In the genomic region with DNA sequence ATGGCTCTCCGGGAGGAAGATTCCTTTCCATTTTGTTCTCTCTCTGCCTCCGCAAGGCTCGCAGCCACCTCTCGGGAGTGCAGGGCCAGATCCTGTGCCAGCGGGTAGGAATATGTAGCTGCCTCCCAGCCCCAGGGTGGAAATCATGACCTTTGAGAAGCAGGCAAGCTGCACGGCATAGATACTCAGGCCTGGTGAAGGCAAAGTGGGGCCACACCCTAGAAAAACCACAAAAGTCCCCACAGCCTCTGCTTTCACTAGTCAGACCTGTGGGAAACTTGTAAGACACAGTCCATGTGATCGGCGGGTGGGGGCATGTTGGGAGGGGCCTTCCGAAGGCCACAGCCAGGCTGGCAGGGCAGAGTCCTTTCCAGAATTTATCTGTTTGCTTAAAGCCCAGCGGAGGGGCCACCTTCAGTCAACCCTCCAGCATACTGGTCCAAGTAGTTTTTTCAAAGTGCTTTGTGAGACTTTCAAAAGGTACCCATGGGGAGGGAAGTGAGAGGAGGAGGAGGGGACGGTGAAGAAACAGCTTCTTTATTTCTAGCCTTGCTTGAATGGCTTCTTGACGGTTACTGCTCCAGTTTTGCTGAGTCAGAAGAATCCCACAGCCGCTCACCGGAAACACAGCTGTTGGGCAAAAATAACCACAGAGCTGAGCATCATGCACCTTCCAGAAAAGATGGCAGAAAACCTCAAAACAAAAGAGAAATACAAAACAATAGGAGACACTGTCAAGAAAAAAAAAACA, we compare ENCODE assay signal across 1 cellular context.
TF ChIP-seq lines count a peak whose summit lies in the region.

A gene (plus strand): TSS at position 52 of the 751 bp plus-strand sequence. CDS start 16,562 bp downstream, outside the sequence.

TF ChIP-seq in K562, 482 proteins besides CTCF, POLR2A, EP300 and RAD21 (continued from another document and continues in another):
- TF ChIP-seq, protein P1, sequence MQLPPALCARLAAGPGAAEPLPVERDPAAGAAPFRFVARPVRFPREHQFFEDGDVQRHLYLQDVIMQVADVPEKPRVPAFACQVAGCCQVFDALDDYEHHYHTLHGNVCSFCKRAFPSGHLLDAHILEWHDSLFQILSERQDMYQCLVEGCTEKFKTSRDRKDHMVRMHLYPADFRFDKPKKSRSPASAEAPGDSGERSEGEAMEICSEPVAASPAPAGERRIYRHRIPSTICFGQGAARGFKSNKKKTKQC (CRISPR knock-in tag; IDR thresholded peaks at IDR 0.05): peak; percentile 33; the same call in 1 of the 2 replicates
- TF ChIP-seq HCFC1 (IDR thresholded peaks at IDR 0.05; ENCODE audit: low read depth, low read length): no peak; the same call in none of the 2 replicates
- TF ChIP-seq, protein P2, sequence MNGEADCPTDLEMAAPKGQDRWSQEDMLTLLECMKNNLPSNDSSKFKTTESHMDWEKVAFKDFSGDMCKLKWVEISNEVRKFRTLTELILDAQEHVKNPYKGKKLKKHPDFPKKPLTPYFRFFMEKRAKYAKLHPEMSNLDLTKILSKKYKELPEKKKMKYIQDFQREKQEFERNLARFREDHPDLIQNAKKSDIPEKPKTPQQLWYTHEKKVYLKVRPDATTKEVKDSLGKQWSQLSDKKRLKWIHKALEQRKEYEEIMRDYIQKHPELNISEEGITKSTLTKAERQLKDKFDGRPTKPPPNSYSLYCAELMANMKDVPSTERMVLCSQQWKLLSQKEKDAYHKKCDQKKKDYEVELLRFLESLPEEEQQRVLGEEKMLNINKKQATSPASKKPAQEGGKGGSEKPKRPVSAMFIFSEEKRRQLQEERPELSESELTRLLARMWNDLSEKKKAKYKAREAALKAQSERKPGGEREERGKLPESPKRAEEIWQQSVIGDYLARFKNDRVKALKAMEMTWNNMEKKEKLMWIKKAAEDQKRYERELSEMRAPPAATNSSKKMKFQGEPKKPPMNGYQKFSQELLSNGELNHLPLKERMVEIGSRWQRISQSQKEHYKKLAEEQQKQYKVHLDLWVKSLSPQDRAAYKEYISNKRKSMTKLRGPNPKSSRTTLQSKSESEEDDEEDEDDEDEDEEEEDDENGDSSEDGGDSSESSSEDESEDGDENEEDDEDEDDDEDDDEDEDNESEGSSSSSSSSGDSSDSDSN (IDR thresholded peaks at IDR 0.05; ENCODE audit: borderline replicate concordance in 1 of 2, low read depth in 2 of 2, low read length in 2 of 2): peak; percentile 63 to 69; a peak in 2 of 4 replicates
- TF ChIP-seq SIRT6 (IDR thresholded peaks at IDR 0.05; ENCODE audit: low read depth, low read length): no peak
- no peak for TF ChIP-seq CHD2 (IDR thresholded peaks at IDR 0.05; ENCODE audit: low read depth, low read length)
- peak; percentile 41 to 60 for TF ChIP-seq TEAD1 (CRISPR knock-in tag; IDR thresholded peaks at IDR 0.05)
- no peak for TF ChIP-seq ZNF324 (CRISPR knock-in tag; IDR thresholded peaks at IDR 0.05)
- TF ChIP-seq SAP30 (IDR thresholded peaks at IDR 0.05; ENCODE audit: borderline replicate concordance, insufficient read depth, low read depth, low read length, poor library complexity, severe bottlenecking): no peak
- no peak for TF ChIP-seq SRSF9 (IDR thresholded peaks at IDR 0.05; ENCODE audit: borderline replicate concordance, low read depth, low read length)
- TF ChIP-seq PCBP1 (IDR thresholded peaks at IDR 0.05; ENCODE audit: low read depth, low read length, poor library complexity, severe bottlenecking): no peak
- TF ChIP-seq ZBTB8A (IDR thresholded peaks at IDR 0.05; ENCODE audit: partially characterized antibody): no peak
- no peak for TF ChIP-seq XRCC4 (IDR thresholded peaks at IDR 0.05; ENCODE audit: extremely low read depth, insufficient read depth, insufficient read length)
- TF ChIP-seq, protein P3, sequence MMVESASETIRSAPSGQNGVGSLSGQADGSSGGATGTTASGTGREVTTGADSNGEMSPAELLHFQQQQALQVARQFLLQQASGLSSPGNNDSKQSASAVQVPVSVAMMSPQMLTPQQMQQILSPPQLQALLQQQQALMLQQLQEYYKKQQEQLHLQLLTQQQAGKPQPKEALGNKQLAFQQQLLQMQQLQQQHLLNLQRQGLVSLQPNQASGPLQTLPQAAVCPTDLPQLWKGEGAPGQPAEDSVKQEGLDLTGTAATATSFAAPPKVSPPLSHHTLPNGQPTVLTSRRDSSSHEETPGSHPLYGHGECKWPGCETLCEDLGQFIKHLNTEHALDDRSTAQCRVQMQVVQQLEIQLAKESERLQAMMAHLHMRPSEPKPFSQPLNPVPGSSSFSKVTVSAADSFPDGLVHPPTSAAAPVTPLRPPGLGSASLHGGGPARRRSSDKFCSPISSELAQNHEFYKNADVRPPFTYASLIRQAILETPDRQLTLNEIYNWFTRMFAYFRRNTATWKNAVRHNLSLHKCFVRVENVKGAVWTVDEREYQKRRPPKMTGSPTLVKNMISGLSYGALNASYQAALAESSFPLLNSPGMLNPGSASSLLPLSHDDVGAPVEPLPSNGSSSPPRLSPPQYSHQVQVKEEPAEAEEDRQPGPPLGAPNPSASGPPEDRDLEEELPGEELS (CRISPR knock-in tag; IDR thresholded peaks at IDR 0.05; ENCODE audit: borderline replicate concordance): no peak
- peak; percentile 72 for TF ChIP-seq CXXC5 (CRISPR knock-in tag; IDR thresholded peaks at IDR 0.05)
- TF ChIP-seq NR1H2 (CRISPR knock-in tag; IDR thresholded peaks at IDR 0.05): no peak
- TF ChIP-seq, protein P4, sequence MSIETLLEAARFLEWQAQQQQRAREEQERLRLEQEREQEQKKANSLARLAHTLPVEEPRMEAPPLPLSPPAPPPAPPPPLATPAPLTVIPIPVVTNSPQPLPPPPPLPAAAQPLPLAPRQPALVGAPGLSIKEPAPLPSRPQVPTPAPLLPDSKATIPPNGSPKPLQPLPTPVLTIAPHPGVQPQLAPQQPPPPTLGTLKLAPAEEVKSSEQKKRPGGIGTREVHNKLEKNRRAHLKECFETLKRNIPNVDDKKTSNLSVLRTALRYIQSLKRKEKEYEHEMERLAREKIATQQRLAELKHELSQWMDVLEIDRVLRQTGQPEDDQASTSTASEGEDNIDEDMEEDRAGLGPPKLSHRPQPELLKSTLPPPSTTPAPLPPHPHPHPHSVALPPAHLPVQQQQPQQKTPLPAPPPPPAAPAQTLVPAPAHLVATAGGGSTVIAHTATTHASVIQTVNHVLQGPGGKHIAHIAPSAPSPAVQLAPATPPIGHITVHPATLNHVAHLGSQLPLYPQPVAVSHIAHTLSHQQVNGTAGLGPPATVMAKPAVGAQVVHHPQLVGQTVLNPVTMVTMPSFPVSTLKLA (conservative IDR thresholded peaks at IDR 0.05): peak; percentile 81 to 88
- TF ChIP-seq, protein P5, sequence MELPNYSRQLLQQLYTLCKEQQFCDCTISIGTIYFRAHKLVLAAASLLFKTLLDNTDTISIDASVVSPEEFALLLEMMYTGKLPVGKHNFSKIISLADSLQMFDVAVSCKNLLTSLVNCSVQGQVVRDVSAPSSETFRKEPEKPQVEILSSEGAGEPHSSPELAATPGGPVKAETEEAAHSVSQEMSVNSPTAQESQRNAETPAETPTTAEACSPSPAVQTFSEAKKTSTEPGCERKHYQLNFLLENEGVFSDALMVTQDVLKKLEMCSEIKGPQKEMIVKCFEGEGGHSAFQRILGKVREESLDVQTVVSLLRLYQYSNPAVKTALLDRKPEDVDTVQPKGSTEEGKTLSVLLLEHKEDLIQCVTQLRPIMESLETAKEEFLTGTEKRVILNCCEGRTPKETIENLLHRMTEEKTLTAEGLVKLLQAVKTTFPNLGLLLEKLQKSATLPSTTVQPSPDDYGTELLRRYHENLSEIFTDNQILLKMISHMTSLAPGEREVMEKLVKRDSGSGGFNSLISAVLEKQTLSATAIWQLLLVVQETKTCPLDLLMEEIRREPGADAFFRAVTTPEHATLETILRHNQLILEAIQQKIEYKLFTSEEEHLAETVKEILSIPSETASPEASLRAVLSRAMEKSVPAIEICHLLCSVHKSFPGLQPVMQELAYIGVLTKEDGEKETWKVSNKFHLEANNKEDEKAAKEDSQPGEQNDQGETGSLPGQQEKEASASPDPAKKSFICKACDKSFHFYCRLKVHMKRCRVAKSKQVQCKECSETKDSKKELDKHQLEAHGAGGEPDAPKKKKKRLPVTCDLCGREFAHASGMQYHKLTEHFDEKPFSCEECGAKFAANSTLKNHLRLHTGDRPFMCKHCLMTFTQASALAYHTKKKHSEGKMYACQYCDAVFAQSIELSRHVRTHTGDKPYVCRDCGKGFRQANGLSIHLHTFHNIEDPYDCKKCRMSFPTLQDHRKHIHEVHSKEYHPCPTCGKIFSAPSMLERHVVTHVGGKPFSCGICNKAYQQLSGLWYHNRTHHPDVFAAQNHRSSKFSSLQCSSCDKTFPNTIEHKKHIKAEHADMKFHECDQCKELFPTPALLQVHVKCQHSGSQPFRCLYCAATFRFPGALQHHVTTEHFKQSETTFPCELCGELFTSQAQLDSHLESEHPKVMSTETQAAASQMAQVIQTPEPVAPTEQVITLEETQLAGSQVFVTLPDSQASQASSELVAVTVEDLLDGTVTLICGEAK (IDR thresholded peaks at IDR 0.05): no peak; the same call in none of the 2 replicates
- TF ChIP-seq, protein P5 (CRISPR knock-in tag; IDR thresholded peaks at IDR 0.05): no peak
- TF ChIP-seq MCM5 (IDR thresholded peaks at IDR 0.05; ENCODE audit: low read depth): no peak
- TF ChIP-seq, protein P6, sequence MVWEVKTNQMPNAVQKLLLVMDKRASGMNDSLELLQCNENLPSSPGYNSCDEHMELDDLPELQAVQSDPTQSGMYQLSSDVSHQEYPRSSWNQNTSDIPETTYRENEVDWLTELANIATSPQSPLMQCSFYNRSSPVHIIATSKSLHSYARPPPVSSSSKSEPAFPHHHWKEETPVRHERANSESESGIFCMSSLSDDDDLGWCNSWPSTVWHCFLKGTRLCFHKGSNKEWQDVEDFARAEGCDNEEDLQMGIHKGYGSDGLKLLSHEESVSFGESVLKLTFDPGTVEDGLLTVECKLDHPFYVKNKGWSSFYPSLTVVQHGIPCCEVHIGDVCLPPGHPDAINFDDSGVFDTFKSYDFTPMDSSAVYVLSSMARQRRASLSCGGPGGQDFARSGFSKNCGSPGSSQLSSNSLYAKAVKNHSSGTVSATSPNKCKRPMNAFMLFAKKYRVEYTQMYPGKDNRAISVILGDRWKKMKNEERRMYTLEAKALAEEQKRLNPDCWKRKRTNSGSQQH (CRISPR knock-in tag; IDR thresholded peaks at IDR 0.05): no peak
- no peak for TF ChIP-seq CREBBP (IDR thresholded peaks at IDR 0.05; ENCODE audit: low read depth, low read length)
- no peak for TF ChIP-seq PRMT5 (CRISPR knock-in tag; IDR thresholded peaks at IDR 0.05)
- TF ChIP-seq BRF1 (IDR thresholded peaks at IDR 0.05; ENCODE audit: borderline replicate concordance, extremely low read depth, insufficient read length): no peak
- TF ChIP-seq, protein P7, sequence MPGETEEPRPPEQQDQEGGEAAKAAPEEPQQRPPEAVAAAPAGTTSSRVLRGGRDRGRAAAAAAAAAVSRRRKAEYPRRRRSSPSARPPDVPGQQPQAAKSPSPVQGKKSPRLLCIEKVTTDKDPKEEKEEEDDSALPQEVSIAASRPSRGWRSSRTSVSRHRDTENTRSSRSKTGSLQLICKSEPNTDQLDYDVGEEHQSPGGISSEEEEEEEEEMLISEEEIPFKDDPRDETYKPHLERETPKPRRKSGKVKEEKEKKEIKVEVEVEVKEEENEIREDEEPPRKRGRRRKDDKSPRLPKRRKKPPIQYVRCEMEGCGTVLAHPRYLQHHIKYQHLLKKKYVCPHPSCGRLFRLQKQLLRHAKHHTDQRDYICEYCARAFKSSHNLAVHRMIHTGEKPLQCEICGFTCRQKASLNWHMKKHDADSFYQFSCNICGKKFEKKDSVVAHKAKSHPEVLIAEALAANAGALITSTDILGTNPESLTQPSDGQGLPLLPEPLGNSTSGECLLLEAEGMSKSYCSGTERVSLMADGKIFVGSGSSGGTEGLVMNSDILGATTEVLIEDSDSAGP (CRISPR knock-in tag; IDR thresholded peaks at IDR 0.05): no peak
- TF ChIP-seq HDAC3 (IDR thresholded peaks at IDR 0.05; ENCODE audit: borderline replicate concordance, partially characterized antibody): peak; percentile 89
- TF ChIP-seq ZBTB7A (IDR thresholded peaks at IDR 0.05; ENCODE audit: borderline replicate concordance, control insufficient read depth, low read depth, low read length): peak; percentile 53; the same call in 1 of the 2 replicates
- TF ChIP-seq, protein P8, sequence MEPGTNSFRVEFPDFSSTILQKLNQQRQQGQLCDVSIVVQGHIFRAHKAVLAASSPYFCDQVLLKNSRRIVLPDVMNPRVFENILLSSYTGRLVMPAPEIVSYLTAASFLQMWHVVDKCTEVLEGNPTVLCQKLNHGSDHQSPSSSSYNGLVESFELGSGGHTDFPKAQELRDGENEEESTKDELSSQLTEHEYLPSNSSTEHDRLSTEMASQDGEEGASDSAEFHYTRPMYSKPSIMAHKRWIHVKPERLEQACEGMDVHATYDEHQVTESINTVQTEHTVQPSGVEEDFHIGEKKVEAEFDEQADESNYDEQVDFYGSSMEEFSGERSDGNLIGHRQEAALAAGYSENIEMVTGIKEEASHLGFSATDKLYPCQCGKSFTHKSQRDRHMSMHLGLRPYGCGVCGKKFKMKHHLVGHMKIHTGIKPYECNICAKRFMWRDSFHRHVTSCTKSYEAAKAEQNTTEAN (CRISPR knock-in tag; IDR thresholded peaks at IDR 0.05): no peak
- peak; percentile 73 for TF ChIP-seq NFIC (IDR thresholded peaks at IDR 0.05)
- TF ChIP-seq, protein P9, sequence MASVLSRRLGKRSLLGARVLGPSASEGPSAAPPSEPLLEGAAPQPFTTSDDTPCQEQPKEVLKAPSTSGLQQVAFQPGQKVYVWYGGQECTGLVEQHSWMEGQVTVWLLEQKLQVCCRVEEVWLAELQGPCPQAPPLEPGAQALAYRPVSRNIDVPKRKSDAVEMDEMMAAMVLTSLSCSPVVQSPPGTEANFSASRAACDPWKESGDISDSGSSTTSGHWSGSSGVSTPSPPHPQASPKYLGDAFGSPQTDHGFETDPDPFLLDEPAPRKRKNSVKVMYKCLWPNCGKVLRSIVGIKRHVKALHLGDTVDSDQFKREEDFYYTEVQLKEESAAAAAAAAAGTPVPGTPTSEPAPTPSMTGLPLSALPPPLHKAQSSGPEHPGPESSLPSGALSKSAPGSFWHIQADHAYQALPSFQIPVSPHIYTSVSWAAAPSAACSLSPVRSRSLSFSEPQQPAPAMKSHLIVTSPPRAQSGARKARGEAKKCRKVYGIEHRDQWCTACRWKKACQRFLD (CRISPR knock-in tag; IDR thresholded peaks at IDR 0.05): no peak; the same call in 1 of the 2 replicates
